Comparison of ENCODE assay signal across 11 cellular contexts in the genomic region with DNA sequence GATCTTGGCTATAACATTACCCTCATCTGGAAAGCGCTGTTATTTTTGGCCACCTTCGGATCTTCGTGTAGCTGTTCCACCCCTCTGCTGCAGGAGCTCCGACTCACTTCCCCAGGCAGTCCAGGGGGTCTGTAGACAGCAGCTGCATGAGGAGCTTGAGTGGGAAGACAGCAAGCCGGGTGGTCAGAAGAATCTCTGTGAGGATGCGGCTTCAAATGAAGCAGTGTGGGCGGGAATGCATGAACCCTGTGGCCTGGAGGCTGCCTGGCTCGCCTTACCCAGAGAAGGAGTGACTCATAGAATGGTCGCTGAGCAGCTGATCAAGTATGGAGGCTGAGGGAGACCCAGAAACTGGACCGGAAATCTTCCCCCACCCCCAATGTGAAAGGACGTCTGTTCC. TPM values are rescaled to one million over a fixed set of nuclear protein-coding genes. Genes with fewer than 3 reads are reported as not detected.
DNase-seq lines count a peak whose midpoint lies in the region; ATAC-seq, FAIRE-seq and TF ChIP-seq lines count a peak whose summit lies in the region.
"Had no signal": no experiment of that assay in that cellular context is flagged by ENCODE, and none has a peak within 500 bp of the region (broad histone marks: within the 10 kb centered on the region; RNA-seq: fewer than 3 reads in every experiment).

No MANE protein-coding gene starts in this region.

- DNase-seq in HTR-8/SVneo (ENCODE audit: insufficient read length, low spot score), result peak; percentile 52
- DNase-seq in astrocyte of the spinal cord (ENCODE audit: low read depth, low spot score), result peak; percentile 99
- DNase-seq in iris pigment epithelial cell (ENCODE audit: low read depth), result peak; percentile 99
- peak; percentile 79 for DNase-seq in testis
- no peak for DNase-seq in NCI-H2081 (lab: John Stamatoyannopoulos, UW)
- no peak for DNase-seq in activated CD4-positive, CD25-positive, alpha-beta regulatory T cell treated with anti-CD3 and anti-CD28 coated beads, Interleukin-2, amount 50 U/mL, for 72 hours
- DNase-seq: esophagus squamous epithelium; NCI-H2171; stimulated activated CD4-positive, alpha-beta T cell treated with anti-CD3 and anti-CD28 coated beads, Interleukin-4, amount 100 ng/mL, for 4 hours had no signal

- WGBS in testis, 2 donors, result 8 to 42% methylated on average over 6 to 11 of the region's 11 CpGs

- TF ChIP-seq POLR2A in testis (IDR thresholded peaks at IDR 0.05), result no peak

- H3K36me3 ChIP-seq in testis (ENCODE audit: low read depth, missing control alignments), result no peaks in the 10 kb centered on the region
- H3K36me3 ChIP-seq: suprapubic skin had no signal

- no peak for ATAC-seq in GM21390 (IDR thresholded peaks at IDR 0.05; ENCODE audit: unreplicated experiment)

- intact Hi-C loops in testis (cut with DNase I; ENCODE audit: low total_unique reads), result no loop called here

- peaks cover 7% of the 10 kb centered on the region for H3K4me1 ChIP-seq in testis
- H3K4me1 ChIP-seq: esophagus squamous epithelium, suprapubic skin had no signal

- no peaks in the 10 kb centered on the region for H3K27me3 ChIP-seq in testis
- H3K27me3 ChIP-seq: esophagus squamous epithelium, suprapubic skin had no signal

- in situ Hi-C loops in astrocyte of the spinal cord (cut with HindIII; ENCODE audit: low sequenced_read_pairs), result no loop called here

- H3K4me3 ChIP-seq in astrocyte of the spinal cord (ENCODE audit: low read depth, low read length) (no peak overlapping the region), testis (peak overlapping the region in 1 of 2 donors; percentile 27)
- H3K4me3 ChIP-seq: esophagus squamous epithelium, suprapubic skin had no signal

- H3K9me3 ChIP-seq in testis, result no peaks in the 10 kb centered on the region
- H3K9me3 ChIP-seq: esophagus squamous epithelium, suprapubic skin had no signal

- TF ChIP-seq CTCF in astrocyte of the spinal cord (IDR thresholded peaks at IDR 0.05; ENCODE audit: low read depth, low read length) (no peak), testis (IDR thresholded peaks at IDR 0.05) (no peak)

- peak; percentile 71 for FAIRE-seq in HTR-8/SVneo (lab: Jason Lieb, UNC)

- peak overlapping the region; percentile 31 to 50 for H3K27ac ChIP-seq in testis
- H3K27ac ChIP-seq: esophagus squamous epithelium, suprapubic skin had no signal

RNA-seq across cellular contexts. Expression of gene NR2F2, which starts 45.2 kb away (rescaled TPM):
- 10 to 100 TPM; 31.2 to 38.2 TPM for total RNA-seq in testis
- 42.9 TPM for polyA plus RNA-seq in testis (ENCODE audit: insufficient read depth, low read depth, low replicate concordance)

Comparison
In these comparisons a context has a peak if more than half of its experiments do, and no peak if none do; other contexts are left out.
1. DNase-seq: peak in HTR-8/SVneo (single experiment), astrocyte of the spinal cord (single experiment), iris pigment epithelial cell (single experiment) and testis (single experiment); none in NCI-H2081 (0 of 2) and activated CD4-positive, CD25-positive, alpha-beta regulatory T cell treated with anti-CD3 and anti-CD28 coated beads, Interleukin-2, amount 50 U/mL, for 72 hours (single experiment).